Comparison of ENCODE assay signal across 12 cellular contexts in the genomic region with DNA sequence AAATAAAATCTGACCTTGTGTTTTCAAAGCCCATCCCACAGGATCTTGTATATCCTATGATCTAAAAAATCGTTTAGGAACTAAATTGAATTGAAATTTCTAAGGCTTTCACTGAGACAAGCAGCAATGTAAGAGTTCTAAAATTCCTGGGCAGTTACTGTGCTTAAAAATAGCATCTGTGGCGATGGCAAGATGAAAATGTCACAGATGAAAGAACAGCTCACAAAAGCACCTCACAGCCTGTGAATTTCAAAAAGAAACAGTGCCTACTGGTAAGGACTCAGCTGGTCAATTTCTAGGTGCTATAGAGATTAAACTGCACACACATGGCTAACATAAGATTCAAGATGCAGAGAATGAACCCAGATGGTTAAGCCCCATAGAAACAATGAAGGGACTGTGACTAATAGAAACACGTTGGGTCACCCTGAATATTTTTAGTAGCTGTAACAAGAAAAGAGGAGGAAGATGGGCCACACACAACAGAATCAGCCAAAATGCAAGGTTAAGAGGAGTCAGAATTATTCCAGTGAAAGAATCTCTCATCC. TPM values are rescaled to one million over a fixed set of nuclear protein-coding genes. Genes with fewer than 3 reads are reported as not detected.
DNase-seq lines count a peak whose midpoint lies in the region; ATAC-seq and TF ChIP-seq lines count a peak whose summit lies in the region.
"Had no signal": no experiment of that assay in that cellular context is flagged by ENCODE, and none has a peak within 500 bp of the region (broad histone marks: within the 10 kb centered on the region; RNA-seq: fewer than 3 reads in every experiment).

No MANE protein-coding gene starts in this region.

- TF ChIP-seq CTCF in left ventricle myocardium inferior (IDR thresholded peaks at IDR 0.05; ENCODE audit: borderline replicate concordance) (no peak), BE2C (IDR thresholded peaks at IDR 0.05; ENCODE audit: low read depth, low read length) (no peak)

- no peak for DNase-seq in Right ventricle myocardium superior
- DNase-seq in left ventricle myocardium inferior = no peak
- DNase-seq in RPMI7951 (ENCODE audit: low read depth) = peak; percentile 24
- DNase-seq in right cardiac atrium = no peak
- DNase-seq in BE2C = no peak
- DNase-seq: brain microvascular endothelial cell, NCI-H1105 treated with DMSO at 0.1 percent for 48 hours, NCI-H82 had no signal

- intact Hi-C loops in Right ventricle myocardium superior (cut with DNase I) = loop anchor here (5.0 kb wide), 1 partner anchor 80 kb away; no protein-coding TSS in a partner anchor
- intact Hi-C loops in left ventricle myocardium inferior (cut with micrococcal nuclease) = no loop called here
- intact Hi-C loops in right cardiac atrium (cut with DNase I) = no loop called here

- ATAC-seq in Right ventricle myocardium superior (ENCODE audit: poor library complexity) (peak; percentile 51), right cardiac atrium (no peak), HG02884 (IDR thresholded peaks at IDR 0.05; ENCODE audit: unreplicated experiment) (no peak)
- no peak for ATAC-seq in activated CD4-positive, CD25-positive, alpha-beta regulatory T cell treated with anti-CD3 and anti-CD28 coated beads, Interleukin-2, amount 50 U/mL, for 24 hours

- H3K27me3 ChIP-seq in left ventricle myocardium inferior (ENCODE audit: low read depth) (no peaks in the 10 kb centered on the region), right cardiac atrium (ENCODE audit: control insufficient read depth, insufficient read depth) (no peaks in the 10 kb centered on the region), stomach smooth muscle (ENCODE audit: control insufficient read depth in 1 of 2, insufficient read depth in 2 of 2, low read length in 2 of 2) (no peaks in the 10 kb centered on the region), BE2C (no peaks in the 10 kb centered on the region)
- H3K27me3 ChIP-seq: brain microvascular endothelial cell had no signal

- H3K36me3 ChIP-seq in left ventricle myocardium inferior (no peaks in the 10 kb centered on the region), stomach smooth muscle (ENCODE audit: control insufficient read depth in 2 of 2, insufficient read depth in 2 of 2, low read length in 2 of 2) (no peaks in the 10 kb centered on the region), BE2C (no peaks in the 10 kb centered on the region)
- H3K36me3 ChIP-seq: brain microvascular endothelial cell had no signal

- no peak overlapping the region for H3K4me3 ChIP-seq in left ventricle myocardium inferior
- H3K4me3 ChIP-seq in right cardiac atrium (ENCODE audit: low read length) = no peak overlapping the region
- peak overlapping the region; percentile 60 to 72 for H3K4me3 ChIP-seq in stomach smooth muscle (ENCODE audit: low read length in 2 of 2)
- H3K4me3 ChIP-seq in BE2C (ENCODE audit: low read depth, low read length) = no peak overlapping the region

- H3K9ac ChIP-seq in stomach smooth muscle (ENCODE audit: low read length in 2 of 2) = no peak overlapping the region

- H3K4me1 ChIP-seq in left ventricle myocardium inferior (peaks cover 32% of the 10 kb centered on the region), right cardiac atrium (ENCODE audit: control insufficient read depth, insufficient read depth, low read length) (no peaks in the 10 kb centered on the region), stomach smooth muscle (ENCODE audit: control insufficient read depth, insufficient read depth, low read length) (peaks cover 23% of the 10 kb centered on the region), BE2C (no peaks in the 10 kb centered on the region)

- 29% methylated on average over 3 of the region's 3 CpGs for WGBS in right cardiac atrium

- H3K27ac ChIP-seq in left ventricle myocardium inferior (replicated peaks) (no peak overlapping the region), right cardiac atrium (ENCODE audit: low read length) (peak overlapping the region; percentile 32), stomach smooth muscle (ENCODE audit: low read length) (peak overlapping the region; percentile 69)
- H3K27ac ChIP-seq: brain microvascular endothelial cell had no signal

- H3K9me3 ChIP-seq in left ventricle myocardium inferior (replicated peaks) (no peaks in the 10 kb centered on the region), right cardiac atrium (ENCODE audit: control insufficient read depth, low read length) (no peaks in the 10 kb centered on the region), stomach smooth muscle (ENCODE audit: control insufficient read depth in 2 of 2, low read length in 2 of 2) (no peaks in the 10 kb centered on the region), BE2C (no peaks in the 10 kb centered on the region)

RNA-seq across cellular contexts. Expression of a gene that starts 12.0 kb away (rescaled TPM):
- total RNA-seq in Right ventricle myocardium superior (not detected), left ventricle myocardium inferior (not detected), right cardiac atrium (not detected)
- not detected in 2 replicates for total RNA-seq in RPMI7951 (2014; rRNA removed; shearing (Covaris generic))
- not detected for polyA plus RNA-seq in right cardiac atrium
- not detected for polyA plus RNA-seq in BE2C (2012; ENCODE audit: insufficient read depth, insufficient read length, low read depth)
- total RNA-seq: epithelial cell of proximal tubule had no signal

RNA-seq across cellular contexts. Expression of a gene that starts 15.8 kb away (rescaled TPM):
- total RNA-seq in Right ventricle myocardium superior (not detected), left ventricle myocardium inferior (not detected), right cardiac atrium (not detected)
- not detected in 2 replicates for total RNA-seq in RPMI7951 (2014; rRNA removed; shearing (Covaris generic))
- not detected for polyA plus RNA-seq in right cardiac atrium
- not detected for polyA plus RNA-seq in BE2C (2012; ENCODE audit: insufficient read depth, insufficient read length, low read depth)
- total RNA-seq: epithelial cell of proximal tubule had no signal

Comparison
In these comparisons a context has a peak if more than half of its experiments do, and no peak if none do; other contexts are left out.
1. H3K4me3 ChIP-seq: peak in stomach smooth muscle (2 of 2); none in left ventricle myocardium inferior (single experiment), right cardiac atrium (single experiment) and BE2C (single experiment).